Comparison of ENCODE assay signal across 1 cellular context in the genomic region with DNA sequence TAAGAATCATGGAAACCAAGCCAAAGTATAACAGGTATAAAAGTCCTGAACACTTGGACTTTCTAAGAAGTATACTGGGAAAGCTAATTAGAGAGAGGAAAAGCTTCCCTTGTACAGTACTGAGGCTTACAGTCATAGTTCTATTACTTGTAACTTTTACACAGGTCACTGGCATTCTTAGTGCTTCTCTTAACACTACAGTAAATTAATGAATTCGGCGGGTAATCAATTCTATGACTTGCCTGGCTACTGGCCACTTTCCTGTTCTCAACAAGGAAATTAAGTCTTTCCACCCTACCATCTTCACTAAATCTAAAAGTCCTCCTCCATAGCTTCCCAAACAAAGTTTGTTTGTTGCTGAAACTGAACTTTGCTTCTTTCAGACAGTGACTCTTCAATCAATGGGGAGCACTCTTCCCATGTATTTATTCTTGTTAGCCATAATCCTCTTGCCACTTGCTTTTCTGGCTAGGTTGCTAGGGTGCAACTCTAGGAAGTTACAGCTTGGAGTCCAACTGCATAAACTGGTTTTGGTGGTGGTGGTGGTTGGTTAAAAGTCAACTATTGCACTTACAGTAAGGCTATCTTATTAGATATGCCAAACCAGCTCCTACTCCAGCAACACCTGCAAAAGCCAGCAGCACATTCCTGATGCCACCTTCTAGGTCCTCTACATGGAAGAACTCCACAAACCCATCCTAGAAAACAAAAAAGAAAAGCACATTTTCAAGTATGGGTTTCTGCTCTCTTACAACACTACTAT.
TF ChIP-seq lines count a peak whose summit lies in the region.

No MANE protein-coding gene starts in this region.

TF ChIP-seq in liver, 16 proteins besides CTCF, POLR2A, EP300 and RAD21 (continued from another document):
- TF ChIP-seq, protein P1, sequence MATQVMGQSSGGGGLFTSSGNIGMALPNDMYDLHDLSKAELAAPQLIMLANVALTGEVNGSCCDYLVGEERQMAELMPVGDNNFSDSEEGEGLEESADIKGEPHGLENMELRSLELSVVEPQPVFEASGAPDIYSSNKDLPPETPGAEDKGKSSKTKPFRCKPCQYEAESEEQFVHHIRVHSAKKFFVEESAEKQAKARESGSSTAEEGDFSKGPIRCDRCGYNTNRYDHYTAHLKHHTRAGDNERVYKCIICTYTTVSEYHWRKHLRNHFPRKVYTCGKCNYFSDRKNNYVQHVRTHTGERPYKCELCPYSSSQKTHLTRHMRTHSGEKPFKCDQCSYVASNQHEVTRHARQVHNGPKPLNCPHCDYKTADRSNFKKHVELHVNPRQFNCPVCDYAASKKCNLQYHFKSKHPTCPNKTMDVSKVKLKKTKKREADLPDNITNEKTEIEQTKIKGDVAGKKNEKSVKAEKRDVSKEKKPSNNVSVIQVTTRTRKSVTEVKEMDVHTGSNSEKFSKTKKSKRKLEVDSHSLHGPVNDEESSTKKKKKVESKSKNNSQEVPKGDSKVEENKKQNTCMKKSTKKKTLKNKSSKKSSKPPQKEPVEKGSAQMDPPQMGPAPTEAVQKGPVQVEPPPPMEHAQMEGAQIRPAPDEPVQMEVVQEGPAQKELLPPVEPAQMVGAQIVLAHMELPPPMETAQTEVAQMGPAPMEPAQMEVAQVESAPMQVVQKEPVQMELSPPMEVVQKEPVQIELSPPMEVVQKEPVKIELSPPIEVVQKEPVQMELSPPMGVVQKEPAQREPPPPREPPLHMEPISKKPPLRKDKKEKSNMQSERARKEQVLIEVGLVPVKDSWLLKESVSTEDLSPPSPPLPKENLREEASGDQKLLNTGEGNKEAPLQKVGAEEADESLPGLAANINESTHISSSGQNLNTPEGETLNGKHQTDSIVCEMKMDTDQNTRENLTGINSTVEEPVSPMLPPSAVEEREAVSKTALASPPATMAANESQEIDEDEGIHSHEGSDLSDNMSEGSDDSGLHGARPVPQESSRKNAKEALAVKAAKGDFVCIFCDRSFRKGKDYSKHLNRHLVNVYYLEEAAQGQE (IDR thresholded peaks at IDR 0.05) = no peak
- TF ChIP-seq, protein P2, sequence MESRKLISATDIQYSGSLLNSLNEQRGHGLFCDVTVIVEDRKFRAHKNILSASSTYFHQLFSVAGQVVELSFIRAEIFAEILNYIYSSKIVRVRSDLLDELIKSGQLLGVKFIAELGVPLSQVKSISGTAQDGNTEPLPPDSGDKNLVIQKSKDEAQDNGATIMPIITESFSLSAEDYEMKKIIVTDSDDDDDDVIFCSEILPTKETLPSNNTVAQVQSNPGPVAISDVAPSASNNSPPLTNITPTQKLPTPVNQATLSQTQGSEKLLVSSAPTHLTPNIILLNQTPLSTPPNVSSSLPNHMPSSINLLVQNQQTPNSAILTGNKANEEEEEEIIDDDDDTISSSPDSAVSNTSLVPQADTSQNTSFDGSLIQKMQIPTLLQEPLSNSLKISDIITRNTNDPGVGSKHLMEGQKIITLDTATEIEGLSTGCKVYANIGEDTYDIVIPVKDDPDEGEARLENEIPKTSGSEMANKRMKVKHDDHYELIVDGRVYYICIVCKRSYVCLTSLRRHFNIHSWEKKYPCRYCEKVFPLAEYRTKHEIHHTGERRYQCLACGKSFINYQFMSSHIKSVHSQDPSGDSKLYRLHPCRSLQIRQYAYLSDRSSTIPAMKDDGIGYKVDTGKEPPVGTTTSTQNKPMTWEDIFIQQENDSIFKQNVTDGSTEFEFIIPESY (IDR thresholded peaks at IDR 0.05) = no peak
- TF ChIP-seq HNF4A (conservative IDR thresholded peaks at IDR 0.05) (peak; percentile 43 to 48), GABPA (IDR thresholded peaks at IDR 0.05 in 1 of 2, conservative IDR thresholded peaks at IDR 0.05 in 1 of 2) (no peak), HNF4G (IDR thresholded peaks at IDR 0.05) (no peak), RXRA (IDR thresholded peaks at IDR 0.05) (no peak), YY1 (IDR thresholded peaks at IDR 0.05) (peak; percentile 32), SP1 (IDR thresholded peaks at IDR 0.05) (peak; percentile 16)
- TF ChIP-seq, protein P3, sequence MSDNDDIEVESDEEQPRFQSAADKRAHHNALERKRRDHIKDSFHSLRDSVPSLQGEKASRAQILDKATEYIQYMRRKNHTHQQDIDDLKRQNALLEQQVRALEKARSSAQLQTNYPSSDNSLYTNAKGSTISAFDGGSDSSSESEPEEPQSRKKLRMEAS (IDR thresholded peaks at IDR 0.05) = no peak
